In genomic region chr12:124992874-124993567, GRCh38 we compare ENCODE assay signal across 1 cellular context.
A peak's percentile ranks its signal among the peaks of the same experiment; 100 is the strongest.
TF ChIP-seq lines count a peak whose summit lies in the region.

No MANE protein-coding gene starts in this region.

TF ChIP-seq in HEK293, 187 proteins besides CTCF, POLR2A, EP300 and RAD21 (continued from another document):
- TF ChIP-seq REST (tag by site-specific recombination; IDR thresholded peaks at IDR 0.05) = no peak
- TF ChIP-seq ZNF692 (tag by site-specific recombination; IDR thresholded peaks at IDR 0.05) = 0 out of 2 replicates have a peak, but pooled peaks have one; percentile 46
- no peak; the same call in 1 of the 2 replicates for TF ChIP-seq ZSCAN4 (tag by site-specific recombination; IDR thresholded peaks at IDR 0.05)
- TF ChIP-seq ZBTB10 (tag by site-specific recombination; IDR thresholded peaks at IDR 0.05) = peak; percentile 85
- TF ChIP-seq BCL6B (tag by site-specific recombination; IDR thresholded peaks at IDR 0.05) = no peak
- TF ChIP-seq TCF7L2 (IDR thresholded peaks at IDR 0.05; ENCODE audit: borderline replicate concordance, low read depth, low read length) = no peak
- TF ChIP-seq ZNF184 (tag by site-specific recombination; IDR thresholded peaks at IDR 0.05) = no peak
- no peak for TF ChIP-seq OVOL3 (tag by site-specific recombination; IDR thresholded peaks at IDR 0.05)
- TF ChIP-seq PRDM1 (tag by site-specific recombination; IDR thresholded peaks at IDR 0.05) = no peak
- no peak for TF ChIP-seq SALL2 (tag by site-specific recombination; IDR thresholded peaks at IDR 0.05; ENCODE audit: borderline replicate concordance)
- no peak for TF ChIP-seq ZNF292 (tag by site-specific recombination; IDR thresholded peaks at IDR 0.05; ENCODE audit: borderline replicate concordance, low read depth)
- no peak for TF ChIP-seq KLF9 (tag by site-specific recombination; IDR thresholded peaks at IDR 0.05; ENCODE audit: low read depth)
TF ChIP-seq in HEK293: peak in this region for 36.
